Comparison of ENCODE assay signal across 1 cellular context in the genomic region with DNA sequence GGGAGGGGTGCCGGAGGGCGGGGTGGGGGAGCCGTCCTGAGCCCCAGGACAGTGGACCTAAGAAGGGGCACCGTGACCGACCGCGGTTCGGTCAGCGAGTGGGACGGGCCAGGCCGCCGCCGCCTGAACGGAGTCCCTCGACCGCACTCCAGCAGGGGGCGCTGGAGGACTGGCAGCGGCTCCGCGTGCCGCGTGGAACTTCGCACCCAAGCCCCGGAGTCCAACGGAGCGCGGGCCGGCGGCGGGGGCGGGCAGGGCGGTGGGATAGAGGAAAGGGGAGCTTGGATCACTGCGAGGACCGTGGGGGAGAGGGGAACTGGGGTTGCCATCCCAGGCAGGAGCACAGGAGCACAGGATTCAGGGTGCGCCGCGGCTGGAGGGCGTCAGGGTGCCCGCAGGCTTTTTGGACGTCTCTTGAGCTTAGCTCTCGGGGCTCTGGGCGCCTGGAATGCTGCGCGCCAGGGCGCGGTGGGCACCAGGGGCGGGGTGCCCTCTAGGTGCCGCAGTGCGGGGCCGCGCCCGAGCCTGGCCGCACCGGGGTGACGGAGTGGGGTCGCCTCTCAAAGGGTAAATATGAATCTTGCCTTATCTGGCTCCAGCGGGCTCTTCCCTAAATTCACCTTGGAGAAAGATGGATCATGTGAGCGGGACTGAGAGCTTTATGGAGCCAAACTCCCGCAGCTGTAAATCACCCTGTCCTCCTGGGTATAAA.
TF ChIP-seq lines count a peak whose summit lies in the region.

No MANE protein-coding gene starts in this region.

TF ChIP-seq in HepG2, 621 proteins besides CTCF, POLR2A, EP300 and RAD21 (continued from another document and continues in another):
- TF ChIP-seq ZNF407 (CRISPR knock-in tag; IDR thresholded peaks at IDR 0.05; ENCODE audit: not compliant biosample characterization) (peak; percentile 65), ZNF292 (CRISPR knock-in tag; IDR thresholded peaks at IDR 0.05; ENCODE audit: borderline replicate concordance, low read depth) (no peak), THAP11 (CRISPR knock-in tag; IDR thresholded peaks at IDR 0.05) (peak; percentile 47; the same call in 1 of the 2 replicates), ZSCAN25 (CRISPR knock-in tag; IDR thresholded peaks at IDR 0.05) (no peak), PAX8 (CRISPR knock-in tag; IDR thresholded peaks at IDR 0.05; ENCODE audit: borderline replicate concordance) (no peak), ZBTB49 (CRISPR knock-in tag; IDR thresholded peaks at IDR 0.05; ENCODE audit: borderline replicate concordance) (0 out of 2 replicates have a peak, but pooled peaks have one; percentile 61), ZNF264 (CRISPR knock-in tag; IDR thresholded peaks at IDR 0.05) (no peak; the same call in 1 of the 2 replicates), CEBPZ (IDR thresholded peaks at IDR 0.05; ENCODE audit: low read length) (no peak), ZSCAN30 (CRISPR knock-in tag; IDR thresholded peaks at IDR 0.05) (no peak), ARNTL (CRISPR knock-in tag; IDR thresholded peaks at IDR 0.05) (no peak), XRCC5 (optimal IDR thresholded peaks at IDR 0.05; ENCODE audit: low read length) (no peak), ETV6 (CRISPR knock-in tag; conservative IDR thresholded peaks at IDR 0.05) (no peak), PHF20 (CRISPR knock-in tag; IDR thresholded peaks at IDR 0.05) (no peak), TBL1XR1 (IDR thresholded peaks at IDR 0.05; ENCODE audit: borderline replicate concordance, low read length, partially characterized antibody) (no peak), CEBPG (CRISPR knock-in tag; IDR thresholded peaks at IDR 0.05) (no peak), DNMT1 (CRISPR knock-in tag; IDR thresholded peaks at IDR 0.05) (no peak), FOXC1 (CRISPR knock-in tag; IDR thresholded peaks at IDR 0.05; ENCODE audit: borderline replicate concordance) (peak; percentile 66), ZNF383 (CRISPR knock-in tag; IDR thresholded peaks at IDR 0.05; ENCODE audit: borderline replicate concordance) (no peak), KLF16 (CRISPR knock-in tag; IDR thresholded peaks at IDR 0.05) (peak in 1 of 2 experiments; percentile 56; a peak in 1 of 4 replicates), TSC22D2 (CRISPR knock-in tag; IDR thresholded peaks at IDR 0.05; ENCODE audit: borderline replicate concordance) (no peak), CREB1 (IDR thresholded peaks at IDR 0.05) (no peak), CREB1 (CRISPR knock-in tag; IDR thresholded peaks at IDR 0.05) (no peak), SNAPC5 (CRISPR knock-in tag; IDR thresholded peaks at IDR 0.05; ENCODE audit: borderline replicate concordance) (no peak), HDAC6 (IDR thresholded peaks at IDR 0.05; ENCODE audit: low read depth, low read length) (no peak), FOXM1 (CRISPR knock-in tag; IDR thresholded peaks at IDR 0.05) (no peak), ZNF672 (CRISPR knock-in tag; IDR thresholded peaks at IDR 0.05) (0 out of 2 replicates have a peak, but pooled peaks have one; percentile 25), ZNF839 (CRISPR knock-in tag; IDR thresholded peaks at IDR 0.05; ENCODE audit: borderline replicate concordance) (no peak), SNAI1 (CRISPR knock-in tag; IDR thresholded peaks at IDR 0.05; ENCODE audit: borderline replicate concordance) (no peak), GLI4 (CRISPR knock-in tag; IDR thresholded peaks at IDR 0.05; ENCODE audit: borderline replicate concordance) (no peak; the same call in 1 of the 2 replicates), ATF3 (CRISPR knock-in tag; IDR thresholded peaks at IDR 0.05) (0 out of 2 replicates have a peak, but pooled peaks have one; percentile 29), TGIF2 (CRISPR knock-in tag; IDR thresholded peaks at IDR 0.05) (0 out of 2 replicates have a peak, but pooled peaks have one; percentile 65), NR2F6 (IDR thresholded peaks at IDR 0.05) (no peak), NR2F6 (CRISPR knock-in tag; IDR thresholded peaks at IDR 0.05) (no peak), ZNF124 (CRISPR knock-in tag; IDR thresholded peaks at IDR 0.05) (0 out of 2 replicates have a peak, but pooled peaks have one; percentile 39), SIX1 (CRISPR knock-in tag; IDR thresholded peaks at IDR 0.05; ENCODE audit: borderline replicate concordance) (no peak), REPIN1 (CRISPR knock-in tag; IDR thresholded peaks at IDR 0.05; ENCODE audit: borderline replicate concordance, low read depth) (peak; percentile 78; the same call in 1 of the 2 replicates), ZKSCAN1 (IDR thresholded peaks at IDR 0.05; ENCODE audit: low read length) (no peak), MTF2 (CRISPR knock-in tag; IDR thresholded peaks at IDR 0.05; ENCODE audit: borderline replicate concordance) (peak; percentile 96; the same call in 1 of the 2 replicates), ARNT2 (CRISPR knock-in tag; IDR thresholded peaks at IDR 0.05; ENCODE audit: low read depth) (peak; percentile 78), ZNF773 (CRISPR knock-in tag; IDR thresholded peaks at IDR 0.05; ENCODE audit: borderline replicate concordance) (no peak)
- TF ChIP-seq, protein P1, sequence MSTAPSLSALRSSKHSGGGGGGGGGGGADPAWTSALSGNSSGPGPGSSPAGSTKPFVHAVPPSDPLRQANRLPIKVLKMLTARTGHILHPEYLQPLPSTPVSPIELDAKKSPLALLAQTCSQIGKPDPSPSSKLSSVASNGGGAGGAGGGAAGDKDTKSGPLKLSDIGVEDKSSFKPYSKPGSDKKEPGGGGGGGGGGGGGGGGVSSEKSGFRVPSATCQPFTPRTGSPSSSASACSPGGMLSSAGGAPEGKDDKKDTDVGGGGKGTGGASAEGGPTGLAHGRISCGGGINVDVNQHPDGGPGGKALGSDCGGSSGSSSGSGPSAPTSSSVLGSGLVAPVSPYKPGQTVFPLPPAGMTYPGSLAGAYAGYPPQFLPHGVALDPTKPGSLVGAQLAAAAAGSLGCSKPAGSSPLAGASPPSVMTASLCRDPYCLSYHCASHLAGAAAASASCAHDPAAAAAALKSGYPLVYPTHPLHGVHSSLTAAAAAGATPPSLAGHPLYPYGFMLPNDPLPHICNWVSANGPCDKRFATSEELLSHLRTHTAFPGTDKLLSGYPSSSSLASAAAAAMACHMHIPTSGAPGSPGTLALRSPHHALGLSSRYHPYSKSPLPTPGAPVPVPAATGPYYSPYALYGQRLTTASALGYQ (CRISPR knock-in tag; IDR thresholded peaks at IDR 0.05): no peak
- TF ChIP-seq, protein P2, sequence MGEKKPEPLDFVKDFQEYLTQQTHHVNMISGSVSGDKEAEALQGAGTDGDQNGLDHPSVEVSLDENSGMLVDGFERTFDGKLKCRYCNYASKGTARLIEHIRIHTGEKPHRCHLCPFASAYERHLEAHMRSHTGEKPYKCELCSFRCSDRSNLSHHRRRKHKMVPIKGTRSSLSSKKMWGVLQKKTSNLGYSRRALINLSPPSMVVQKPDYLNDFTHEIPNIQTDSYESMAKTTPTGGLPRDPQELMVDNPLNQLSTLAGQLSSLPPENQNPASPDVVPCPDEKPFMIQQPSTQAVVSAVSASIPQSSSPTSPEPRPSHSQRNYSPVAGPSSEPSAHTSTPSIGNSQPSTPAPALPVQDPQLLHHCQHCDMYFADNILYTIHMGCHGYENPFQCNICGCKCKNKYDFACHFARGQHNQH (CRISPR knock-in tag; IDR thresholded peaks at IDR 0.05): peak; percentile 60; the same call in 1 of the 2 replicates
- TF ChIP-seq, protein P3, sequence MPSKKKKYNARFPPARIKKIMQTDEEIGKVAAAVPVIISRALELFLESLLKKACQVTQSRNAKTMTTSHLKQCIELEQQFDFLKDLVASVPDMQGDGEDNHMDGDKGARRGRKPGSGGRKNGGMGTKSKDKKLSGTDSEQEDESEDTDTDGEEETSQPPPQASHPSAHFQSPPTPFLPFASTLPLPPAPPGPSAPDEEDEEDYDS (CRISPR knock-in tag; IDR thresholded peaks at IDR 0.05): no peak
